8 cellular contexts compared by ENCODE assay signal in genomic region chr9:98255578-98256296, GRCh38. TPM values are rescaled to one million over a fixed set of nuclear protein-coding genes. Genes with fewer than 3 reads are reported as not detected.
DNase-seq lines count a peak whose midpoint lies in the region; ATAC-seq and TF ChIP-seq lines count a peak whose summit lies in the region.

Gene TBC1D2 (minus strand): TSS chr9:98255649. CDS start chr9:98255541, 108 bp downstream.

- under 1% methylated on average over 64 of the region's 64 CpGs for WGBS in liver

- H3K27me3 ChIP-seq in CD4-positive, alpha-beta memory T cell (ENCODE audit: insufficient read depth, low read length), result no peaks in the 10 kb centered on the region
- H3K27me3 ChIP-seq in liver (ENCODE audit: control insufficient read depth in 4 of 4, insufficient read depth in 4 of 4, low read length in 3 of 4), result no peaks in the 10 kb centered on the region

- H3K9ac ChIP-seq in liver (ENCODE audit: low read depth in 1 of 2, low read length in 2 of 2), result peak within 1 kb of the TSS; percentile 92 to 93

- peak; percentile 96 to 98 (median 97) for DNase-seq in CD4-positive, alpha-beta memory T cell
- peak; percentile 92 for DNase-seq in NCI-H748 treated with DMSO at 0.1 percent for 48 hours (lab: John Stamatoyannopoulos, UW)
- peak; percentile 98 for DNase-seq in activated CD4-positive, alpha-beta T cell treated with anti-CD3 and anti-CD28 coated beads, Interleukin-2, amount 50 U/mL, for 48 hours
- peak; percentile 81 to 94 for DNase-seq in dermis microvascular lymphatic vessel endothelial cell (ENCODE audit: low read depth in 2 of 2)
- peak; percentile 98 for DNase-seq in stimulated activated CD4-positive, alpha-beta T cell treated with anti-CD3 and anti-CD28 coated beads, Interleukin-4, amount 100 ng/mL, for 1 hour

- no peaks in the 10 kb centered on the region for H3K9me3 Mint-ChIP-seq in CD4-positive, alpha-beta memory T cell

- peak within 1 kb of the TSS; percentile 93 to 99 (median 97) for H3K4me3 Mint-ChIP-seq in CD4-positive, alpha-beta memory T cell

- peak; percentile 29 to 30 for TF ChIP-seq RAD21 in liver (IDR thresholded peaks at IDR 0.05)

- intact Hi-C loops in CD4-positive, alpha-beta memory T cell (cut with micrococcal nuclease), result loop anchor here (1.0 to 10.0 kb wide), 9 partner anchors 63 to 622 kb away; partner anchors contain the start of genes ANP32B, CORO2A, NANS and NCBP1

- H3K4me1 ChIP-seq in CD4-positive, alpha-beta memory T cell (ENCODE audit: insufficient read depth, low read length), result peaks cover 35% of the 10 kb centered on the region
- peaks cover 4 to 19% (median 15%) of the 10 kb centered on the region in 4 donors for H3K4me1 ChIP-seq in liver (ENCODE audit: control insufficient read depth in 4 of 4, insufficient read depth in 4 of 4, low read length in 3 of 4)

- H3K36me3 ChIP-seq in CD4-positive, alpha-beta memory T cell (ENCODE audit: insufficient read depth, low read length), result no peaks in the 10 kb centered on the region
- peaks cover 0 to 4% (median 0%) of the 10 kb centered on the region in 4 donors for H3K36me3 ChIP-seq in liver (ENCODE audit: control insufficient read depth in 4 of 4, insufficient read depth in 3 of 4, low read depth in 1 of 4, low read length in 3 of 4)

- peak within 1 kb of the TSS; percentile 82 for H3K27ac ChIP-seq in CD4-positive, alpha-beta memory T cell (ENCODE audit: low read depth, low read length)
- H3K27ac ChIP-seq in liver (ENCODE audit: low read depth in 1 of 2, low read length in 2 of 2), result peak within 1 kb of the TSS; percentile 84 to 98

- H3K4me1 Mint-ChIP-seq in CD4-positive, alpha-beta memory T cell, result peaks cover 23 to 50% (median 40%) of the 10 kb centered on the region in 4 donors

- ATAC-seq in GM19438 (IDR thresholded peaks at IDR 0.05; ENCODE audit: low read depth, unreplicated experiment), result peak; percentile 81
- peak; percentile 89 for ATAC-seq in HG03571 (IDR thresholded peaks at IDR 0.05; ENCODE audit: unreplicated experiment)

- peak within 1 kb of the TSS; percentile 87 to 97 (median 95) for H3K27ac Mint-ChIP-seq in CD4-positive, alpha-beta memory T cell

- peaks cover 4 to 23% of the 10 kb centered on the region in 2 donors for H3K36me3 Mint-ChIP-seq in CD4-positive, alpha-beta memory T cell

- CTCF ChIA-PET in CD4-positive, alpha-beta memory T cell (lab: Charles Lee; ENCODE audit: partially characterized antibody), result interaction anchor here (0.6 to 4.0 kb wide), 24 partner anchors 9 to 559 kb away, joined by 3 to 22 read pairs (median 4); partner anchors contain the start of genes ANP32B, CORO2A, NANS and TRIM14

- H3K27me3 Mint-ChIP-seq in CD4-positive, alpha-beta memory T cell, result no peaks in the 10 kb centered on the region

- POLR2A ChIA-PET in CD4-positive, alpha-beta memory T cell (lab: Charles Lee; ENCODE audit: partially characterized antibody), result interaction anchor here (0.6 to 4.1 kb wide), 45 partner anchors 8 to 622 kb away, joined by 3 to 112 read pairs (median 7); partner anchors contain the start of genes ANP32B, CORO2A, NANS and NCBP1

- no peaks in the 10 kb centered on the region for H3K9me3 ChIP-seq in CD4-positive, alpha-beta memory T cell (ENCODE audit: control insufficient read depth in 1 of 2, low read length in 2 of 2)
- H3K9me3 ChIP-seq in liver (ENCODE audit: control insufficient read depth in 4 of 4, low read length in 3 of 4), result no peaks in the 10 kb centered on the region

- no peak for TF ChIP-seq CTCF in liver (IDR thresholded peaks at IDR 0.05; ENCODE audit: low read depth, low read length, missing input control)

- H3K4me3 ChIP-seq in CD4-positive, alpha-beta memory T cell (ENCODE audit: low read length in 2 of 2), result peak within 1 kb of the TSS; percentile 90 to 91
- H3K4me3 ChIP-seq in liver (ENCODE audit: low read depth in 1 of 3, low read length in 3 of 3), result peak within 1 kb of the TSS; percentile 83 to 97 (median 84)

TF ChIP-seq in liver, 16 proteins besides CTCF, POLR2A, EP300 and RAD21:
- peak; percentile 64 for TF ChIP-seq MAX (IDR thresholded peaks at IDR 0.05)
- no peak for TF ChIP-seq ATF3 (IDR thresholded peaks at IDR 0.05)
- TF ChIP-seq FOXA1 (IDR thresholded peaks at IDR 0.05), result peak; percentile 26
- TF ChIP-seq GABPA (IDR thresholded peaks at IDR 0.05 in 1 of 2, conservative IDR thresholded peaks at IDR 0.05 in 1 of 2), result peak; percentile 22 to 86
- peak; percentile 26 to 57 for TF ChIP-seq RXRA (IDR thresholded peaks at IDR 0.05)
- peak; percentile 73 to 78 for TF ChIP-seq EGR1 (IDR thresholded peaks at IDR 0.05; ENCODE audit: low read depth in 2 of 2)
- TF ChIP-seq NR2F2 (IDR thresholded peaks at IDR 0.05), result no peak
- peak in 1 of 2 donors; percentile 20 for TF ChIP-seq JUND (IDR thresholded peaks at IDR 0.05)
- TF ChIP-seq TAF1 (conservative IDR thresholded peaks at IDR 0.05), result peak; percentile 69
- peak in 1 of 2 donors; percentile 5 for TF ChIP-seq HNF4A (conservative IDR thresholded peaks at IDR 0.05)
- TF ChIP-seq HNF4G (IDR thresholded peaks at IDR 0.05), result peak; percentile 28
- TF ChIP-seq YY1 (IDR thresholded peaks at IDR 0.05), result peak; percentile 100
- TF ChIP-seq ZBTB33 (IDR thresholded peaks at IDR 0.05), result peak; percentile 26
- TF ChIP-seq FOXA2 (IDR thresholded peaks at IDR 0.05), result no peak
- TF ChIP-seq REST (IDR thresholded peaks at IDR 0.05), result peak; percentile 30
- peak; percentile 61 for TF ChIP-seq SP1 (IDR thresholded peaks at IDR 0.05)

RNA-seq across cellular contexts. Expression of gene TBC1D2, which starts in this region (rescaled TPM):
- 10 to 100 TPM; 11.2 to 11.4 TPM for total RNA-seq in CD4-positive, alpha-beta memory T cell
- polyA plus RNA-seq in CD4-positive, alpha-beta memory T cell, result 10 to 100 TPM in 1 of 2 donors, 1 to 10 TPM in 1; 2.1 to 11.0 TPM
- total RNA-seq in dermis microvascular lymphatic vessel endothelial cell (1.4 and 1.8 TPM in 2 replicates), liver (1 to 10 TPM; 2.8 to 5.1 TPM)
- polyA plus RNA-seq in liver, result 1 to 10 TPM; 2.8 to 4.7 TPM

Comparison
In these comparisons a context has a peak if more than half of its experiments do, and no peak if none do; other contexts are left out.
1. Peak in every context shown above with its lines: DNase-seq, ATAC-seq, H3K4me3 ChIP-seq and H3K27ac ChIP-seq.